8 cellular contexts compared by ENCODE assay signal in genomic region chr18:3062798-3063563, GRCh38. TPM values are rescaled to one million over a fixed set of nuclear protein-coding genes. Genes with fewer than 3 reads are reported as not detected.
DNase-seq lines count a peak whose midpoint lies in the region; ATAC-seq and TF ChIP-seq lines count a peak whose summit lies in the region.

No MANE protein-coding gene starts in this region.

- H3K9me3 Mint-ChIP-seq in naive thymus-derived CD4-positive, alpha-beta T cell = no peaks in the 10 kb centered on the region
- H3K9me3 Mint-ChIP-seq in stimulated activated naive CD8-positive, alpha-beta T cell treated with anti-CD3 and anti-CD28 coated beads, Interleukin-15, Interleukin-2, amounts not matched to agents 100 ng/mL and 50 ng/mL, for 24 hours = no peaks in the 10 kb centered on the region

- no peaks in the 10 kb centered on the region for H3K27me3 ChIP-seq in BE2C
- no peaks in the 10 kb centered on the region for H3K27me3 ChIP-seq in naive thymus-derived CD4-positive, alpha-beta T cell (ENCODE audit: control insufficient read depth in 2 of 2, insufficient read depth in 2 of 2, low read length in 2 of 2)

- TF ChIP-seq CTCF in BE2C (IDR thresholded peaks at IDR 0.05; ENCODE audit: low read depth, low read length) = peak; percentile 71
- TF ChIP-seq CTCF in epithelial cell of proximal tubule (conservative IDR thresholded peaks at IDR 0.05; ENCODE audit: low read depth, low read length) = peak; percentile 93

- H3K4me3 ChIP-seq in BE2C (ENCODE audit: low read depth, low read length) = no peak overlapping the region
- peak overlapping the region; percentile 30 for H3K4me3 ChIP-seq in epithelial cell of proximal tubule (ENCODE audit: low read depth, low read length)
- peak overlapping the region; percentile 55 for H3K4me3 ChIP-seq in naive thymus-derived CD4-positive, alpha-beta T cell (ENCODE audit: low read length)

- H3K27ac ChIP-seq in naive thymus-derived CD4-positive, alpha-beta T cell (ENCODE audit: low read depth, low read length) = peak overlapping the region; percentile 96

- no peaks in the 10 kb centered on the region for H3K36me3 ChIP-seq in BE2C
- no peaks in the 10 kb centered on the region for H3K36me3 ChIP-seq in naive thymus-derived CD4-positive, alpha-beta T cell (ENCODE audit: control insufficient read depth in 2 of 3, insufficient read depth in 3 of 3, low read length in 3 of 3)

- CTCF ChIA-PET in naive thymus-derived CD4-positive, alpha-beta T cell (lab: Charles Lee) = interaction anchor here (0.6 to 10.1 kb wide), 39 partner anchors 9 to 381 kb away, joined by 3 to 226 read pairs (median 5); partner anchors contain the start of gene MYL12A

- DNase-seq in BE2C = peak; percentile 49
- peak; percentile 79 for DNase-seq in NCI-H69 (lab: John Stamatoyannopoulos, UW)
- peak; percentile 82 for DNase-seq in activated CD8-positive, alpha-beta memory T cell treated with anti-CD3 and anti-CD28 coated beads for 24 hours
- DNase-seq in epithelial cell of proximal tubule (ENCODE audit: low read depth) = no peak
- DNase-seq in naive thymus-derived CD4-positive, alpha-beta T cell = peak; percentile 47 to 76 (median 67)

- H3K4me3 Mint-ChIP-seq in naive thymus-derived CD4-positive, alpha-beta T cell = peak overlapping the region; percentile 56 to 83 (median 77)
- H3K4me3 Mint-ChIP-seq in stimulated activated naive CD8-positive, alpha-beta T cell treated with anti-CD3 and anti-CD28 coated beads, Interleukin-15, Interleukin-2, amounts not matched to agents 100 ng/mL and 50 ng/mL, for 24 hours = peak overlapping the region; percentile 50

- POLR2A ChIA-PET in naive thymus-derived CD4-positive, alpha-beta T cell (lab: Charles Lee) = interaction anchor here (0.5 to 8.2 kb wide), 24 partner anchors 12 to 426 kb away, joined by 3 to 176 read pairs (median 8); partner anchors contain the start of genes LPIN2, MYL12A, MYL12B and TGIF1

- ATAC-seq in GM19397 (IDR thresholded peaks at IDR 0.05; ENCODE audit: unreplicated experiment) (peak; percentile 42), GM21447 (IDR thresholded peaks at IDR 0.05; ENCODE audit: unreplicated experiment) (no peak)
- ATAC-seq in naive thymus-derived CD4-positive, alpha-beta T cell = peak; percentile 59

- peaks cover 0 to 11% (median 6%) of the 10 kb centered on the region in 5 donors for H3K36me3 Mint-ChIP-seq in naive thymus-derived CD4-positive, alpha-beta T cell
- H3K36me3 Mint-ChIP-seq in stimulated activated naive CD8-positive, alpha-beta T cell treated with anti-CD3 and anti-CD28 coated beads, Interleukin-15, Interleukin-2, amounts not matched to agents 100 ng/mL and 50 ng/mL, for 24 hours (ENCODE audit: low read depth) = no peaks in the 10 kb centered on the region

- H3K4me1 ChIP-seq in BE2C = no peaks in the 10 kb centered on the region
- H3K4me1 ChIP-seq in naive thymus-derived CD4-positive, alpha-beta T cell (ENCODE audit: control insufficient read depth in 2 of 2, insufficient read depth in 2 of 2, low read length in 2 of 2) = peaks cover 60 to 70% of the 10 kb centered on the region in 2 donors

- H3K9me3 ChIP-seq in BE2C = no peaks in the 10 kb centered on the region
- no peaks in the 10 kb centered on the region for H3K9me3 ChIP-seq in naive thymus-derived CD4-positive, alpha-beta T cell (ENCODE audit: control insufficient read depth in 2 of 3, low read length in 3 of 3)

- intact Hi-C loops in naive thymus-derived CD4-positive, alpha-beta T cell (cut with micrococcal nuclease) = loop anchor here (1.0 to 5.0 kb wide), 9 partner anchors 11 to 529 kb away; no protein-coding TSS in a partner anchor

- no peaks in the 10 kb centered on the region for H3K27me3 Mint-ChIP-seq in naive thymus-derived CD4-positive, alpha-beta T cell
- H3K27me3 Mint-ChIP-seq in stimulated activated naive CD8-positive, alpha-beta T cell treated with anti-CD3 and anti-CD28 coated beads, Interleukin-15, Interleukin-2, amounts not matched to agents 100 ng/mL and 50 ng/mL, for 24 hours = no peaks in the 10 kb centered on the region

- peak overlapping the region; percentile 91 to 99 (median 96) for H3K27ac Mint-ChIP-seq in naive thymus-derived CD4-positive, alpha-beta T cell
- H3K27ac Mint-ChIP-seq in stimulated activated naive CD8-positive, alpha-beta T cell treated with anti-CD3 and anti-CD28 coated beads, Interleukin-15, Interleukin-2, amounts not matched to agents 100 ng/mL and 50 ng/mL, for 24 hours = peak overlapping the region; percentile 100

- peaks cover 46 to 74% (median 71%) of the 10 kb centered on the region in 7 donors for H3K4me1 Mint-ChIP-seq in naive thymus-derived CD4-positive, alpha-beta T cell
- H3K4me1 Mint-ChIP-seq in stimulated activated naive CD8-positive, alpha-beta T cell treated with anti-CD3 and anti-CD28 coated beads, Interleukin-15, Interleukin-2, amounts not matched to agents 100 ng/mL and 50 ng/mL, for 24 hours (ENCODE audit: low read depth) = peaks cover 71% of the 10 kb centered on the region

RNA-seq across cellular contexts. Expression of gene LPIN2, which starts 50.0 kb away (rescaled TPM):
- 3.6 TPM for polyA plus RNA-seq in BE2C (2012; ENCODE audit: insufficient read depth, insufficient read length, low read depth)
- total RNA-seq in epithelial cell of proximal tubule = 15.6 and 18.2 TPM in 2 replicates
- 100 to 1,000 TPM in 1 of 5 experiments, 10 to 100 TPM in 4; 58.8 to 133 (median 73.6) TPM for total RNA-seq in naive thymus-derived CD4-positive, alpha-beta T cell
- 10 to 100 TPM; 63.7 to 73.1 TPM for polyA plus RNA-seq in naive thymus-derived CD4-positive, alpha-beta T cell
